In genomic region chr22:41408665-41409064, GRCh38 we compare ENCODE assay signal across 10 cellular contexts.
"Had no signal": no experiment of that assay in that cellular context is flagged by ENCODE, and none has a peak within 500 bp of the region (broad histone marks: within the 10 kb centered on the region; RNA-seq: fewer than 3 reads in every experiment).

No MANE protein-coding gene starts in this region.

- H3K27ac ChIP-seq: cardiac muscle cell, hepatocyte, skin epidermis had no signal

- H3K4me2 ChIP-seq: hepatocyte had no signal

- FAIRE-seq: astrocyte, colon, urothelium cell line had no signal

- H3K4me3 ChIP-seq: cardiac muscle cell, hepatocyte, skin epidermis had no signal

- H3K36me3 ChIP-seq: cardiac muscle cell had no signal

- H2AFZ ChIP-seq: hepatocyte had no signal

- H3K27me3 ChIP-seq: cardiac muscle cell, hepatocyte had no signal

- DNase-seq: activated CD4-positive, alpha-beta memory T cell treated with anti-CD3 and anti-CD28 coated beads, Interleukin-2, amount 10 ng/mL, durations not matched to agents 7 days and 5 days; activated CD4-positive, alpha-beta T cell treated with anti-CD3 and anti-CD28 coated beads for 1 hour; activated naive CD8-positive, alpha-beta T cell treated with anti-CD3 and anti-CD28 coated beads, Interleukin-2, amount 10 ng/mL, durations not matched to agents 7 days and 5 days; effector CD4-positive, alpha-beta T cell had no signal
